2 cellular contexts compared by ENCODE assay signal in the genomic region with DNA sequence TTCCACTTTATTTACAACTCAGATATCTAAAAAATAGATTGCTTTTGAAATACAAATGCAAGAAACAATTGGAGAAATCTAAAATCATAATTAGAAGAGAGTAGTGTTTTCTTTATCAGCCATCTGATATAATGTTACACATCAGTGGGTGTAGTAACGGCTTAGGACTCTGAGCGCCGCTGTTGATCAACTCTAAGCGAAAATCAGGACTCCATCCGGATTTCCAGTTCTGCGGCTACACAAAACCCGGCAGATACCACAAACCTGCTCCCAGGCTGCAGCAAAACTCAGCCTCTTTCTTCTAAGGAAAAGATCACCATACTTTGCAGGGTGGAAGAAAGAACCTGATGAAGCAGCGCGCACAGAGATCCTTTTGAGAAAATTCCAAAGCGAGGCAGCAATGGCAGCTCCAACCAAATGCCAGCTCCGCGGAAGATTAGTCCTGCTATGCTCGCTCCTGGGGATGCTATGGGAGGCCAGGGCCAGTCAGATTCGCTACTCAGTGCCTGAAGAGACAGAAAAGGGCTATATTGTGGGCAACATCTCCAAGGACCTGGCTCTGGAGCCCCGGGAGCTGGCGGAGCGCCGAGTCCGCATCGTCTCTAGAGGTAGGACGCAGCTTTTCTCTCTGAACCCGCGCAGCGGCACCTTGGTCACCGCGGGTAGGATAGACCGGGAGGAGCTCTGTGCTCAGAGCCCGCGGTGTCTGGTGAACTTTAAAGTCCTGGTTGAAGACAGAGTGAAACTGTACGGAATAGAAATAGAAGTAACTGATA.
TF ChIP-seq lines count a peak whose summit lies in the region.

A gene (plus strand): TSS at position 226 of the 776 bp plus-strand sequence. CDS start 175 bp downstream, at position 401.

TF ChIP-seq in IMR-90, 13 proteins besides CTCF, POLR2A, EP300 and RAD21:
- TF ChIP-seq FOS (IDR thresholded peaks at IDR 0.05; ENCODE audit: low read depth, low read length), result no peak

TF ChIP-seq in H1, 55 proteins besides CTCF, POLR2A, EP300 and RAD21:
- TF ChIP-seq KDM4A (IDR thresholded peaks at IDR 0.05; ENCODE audit: low read depth, low read length, severe bottlenecking) (no peak), TBP (IDR thresholded peaks at IDR 0.05; ENCODE audit: low read depth, low read length) (no peak), BRCA1 (IDR thresholded peaks at IDR 0.05; ENCODE audit: low read depth, low read length) (no peak)
- TF ChIP-seq, protein P1, sequence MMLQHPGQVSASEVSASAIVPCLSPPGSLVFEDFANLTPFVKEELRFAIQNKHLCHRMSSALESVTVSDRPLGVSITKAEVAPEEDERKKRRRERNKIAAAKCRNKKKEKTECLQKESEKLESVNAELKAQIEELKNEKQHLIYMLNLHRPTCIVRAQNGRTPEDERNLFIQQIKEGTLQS (IDR thresholded peaks at IDR 0.05; ENCODE audit: insufficient read depth, low read depth, low read length), result no peak
- TF ChIP-seq, protein P2, sequence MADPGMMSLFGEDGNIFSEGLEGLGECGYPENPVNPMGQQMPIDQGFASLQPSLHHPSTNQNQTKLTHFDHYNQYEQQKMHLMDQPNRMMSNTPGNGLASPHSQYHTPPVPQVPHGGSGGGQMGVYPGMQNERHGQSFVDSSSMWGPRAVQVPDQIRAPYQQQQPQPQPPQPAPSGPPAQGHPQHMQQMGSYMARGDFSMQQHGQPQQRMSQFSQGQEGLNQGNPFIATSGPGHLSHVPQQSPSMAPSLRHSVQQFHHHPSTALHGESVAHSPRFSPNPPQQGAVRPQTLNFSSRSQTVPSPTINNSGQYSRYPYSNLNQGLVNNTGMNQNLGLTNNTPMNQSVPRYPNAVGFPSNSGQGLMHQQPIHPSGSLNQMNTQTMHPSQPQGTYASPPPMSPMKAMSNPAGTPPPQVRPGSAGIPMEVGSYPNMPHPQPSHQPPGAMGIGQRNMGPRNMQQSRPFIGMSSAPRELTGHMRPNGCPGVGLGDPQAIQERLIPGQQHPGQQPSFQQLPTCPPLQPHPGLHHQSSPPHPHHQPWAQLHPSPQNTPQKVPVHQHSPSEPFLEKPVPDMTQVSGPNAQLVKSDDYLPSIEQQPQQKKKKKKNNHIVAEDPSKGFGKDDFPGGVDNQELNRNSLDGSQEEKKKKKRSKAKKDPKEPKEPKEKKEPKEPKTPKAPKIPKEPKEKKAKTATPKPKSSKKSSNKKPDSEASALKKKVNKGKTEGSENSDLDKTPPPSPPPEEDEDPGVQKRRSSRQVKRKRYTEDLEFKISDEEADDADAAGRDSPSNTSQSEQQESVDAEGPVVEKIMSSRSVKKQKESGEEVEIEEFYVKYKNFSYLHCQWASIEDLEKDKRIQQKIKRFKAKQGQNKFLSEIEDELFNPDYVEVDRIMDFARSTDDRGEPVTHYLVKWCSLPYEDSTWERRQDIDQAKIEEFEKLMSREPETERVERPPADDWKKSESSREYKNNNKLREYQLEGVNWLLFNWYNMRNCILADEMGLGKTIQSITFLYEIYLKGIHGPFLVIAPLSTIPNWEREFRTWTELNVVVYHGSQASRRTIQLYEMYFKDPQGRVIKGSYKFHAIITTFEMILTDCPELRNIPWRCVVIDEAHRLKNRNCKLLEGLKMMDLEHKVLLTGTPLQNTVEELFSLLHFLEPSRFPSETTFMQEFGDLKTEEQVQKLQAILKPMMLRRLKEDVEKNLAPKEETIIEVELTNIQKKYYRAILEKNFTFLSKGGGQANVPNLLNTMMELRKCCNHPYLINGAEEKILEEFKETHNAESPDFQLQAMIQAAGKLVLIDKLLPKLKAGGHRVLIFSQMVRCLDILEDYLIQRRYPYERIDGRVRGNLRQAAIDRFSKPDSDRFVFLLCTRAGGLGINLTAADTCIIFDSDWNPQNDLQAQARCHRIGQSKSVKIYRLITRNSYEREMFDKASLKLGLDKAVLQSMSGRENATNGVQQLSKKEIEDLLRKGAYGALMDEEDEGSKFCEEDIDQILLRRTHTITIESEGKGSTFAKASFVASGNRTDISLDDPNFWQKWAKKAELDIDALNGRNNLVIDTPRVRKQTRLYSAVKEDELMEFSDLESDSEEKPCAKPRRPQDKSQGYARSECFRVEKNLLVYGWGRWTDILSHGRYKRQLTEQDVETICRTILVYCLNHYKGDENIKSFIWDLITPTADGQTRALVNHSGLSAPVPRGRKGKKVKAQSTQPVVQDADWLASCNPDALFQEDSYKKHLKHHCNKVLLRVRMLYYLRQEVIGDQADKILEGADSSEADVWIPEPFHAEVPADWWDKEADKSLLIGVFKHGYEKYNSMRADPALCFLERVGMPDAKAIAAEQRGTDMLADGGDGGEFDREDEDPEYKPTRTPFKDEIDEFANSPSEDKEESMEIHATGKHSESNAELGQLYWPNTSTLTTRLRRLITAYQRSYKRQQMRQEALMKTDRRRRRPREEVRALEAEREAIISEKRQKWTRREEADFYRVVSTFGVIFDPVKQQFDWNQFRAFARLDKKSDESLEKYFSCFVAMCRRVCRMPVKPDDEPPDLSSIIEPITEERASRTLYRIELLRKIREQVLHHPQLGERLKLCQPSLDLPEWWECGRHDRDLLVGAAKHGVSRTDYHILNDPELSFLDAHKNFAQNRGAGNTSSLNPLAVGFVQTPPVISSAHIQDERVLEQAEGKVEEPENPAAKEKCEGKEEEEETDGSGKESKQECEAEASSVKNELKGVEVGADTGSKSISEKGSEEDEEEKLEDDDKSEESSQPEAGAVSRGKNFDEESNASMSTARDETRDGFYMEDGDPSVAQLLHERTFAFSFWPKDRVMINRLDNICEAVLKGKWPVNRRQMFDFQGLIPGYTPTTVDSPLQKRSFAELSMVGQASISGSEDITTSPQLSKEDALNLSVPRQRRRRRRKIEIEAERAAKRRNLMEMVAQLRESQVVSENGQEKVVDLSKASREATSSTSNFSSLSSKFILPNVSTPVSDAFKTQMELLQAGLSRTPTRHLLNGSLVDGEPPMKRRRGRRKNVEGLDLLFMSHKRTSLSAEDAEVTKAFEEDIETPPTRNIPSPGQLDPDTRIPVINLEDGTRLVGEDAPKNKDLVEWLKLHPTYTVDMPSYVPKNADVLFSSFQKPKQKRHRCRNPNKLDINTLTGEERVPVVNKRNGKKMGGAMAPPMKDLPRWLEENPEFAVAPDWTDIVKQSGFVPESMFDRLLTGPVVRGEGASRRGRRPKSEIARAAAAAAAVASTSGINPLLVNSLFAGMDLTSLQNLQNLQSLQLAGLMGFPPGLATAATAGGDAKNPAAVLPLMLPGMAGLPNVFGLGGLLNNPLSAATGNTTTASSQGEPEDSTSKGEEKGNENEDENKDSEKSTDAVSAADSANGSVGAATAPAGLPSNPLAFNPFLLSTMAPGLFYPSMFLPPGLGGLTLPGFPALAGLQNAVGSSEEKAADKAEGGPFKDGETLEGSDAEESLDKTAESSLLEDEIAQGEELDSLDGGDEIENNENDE (IDR thresholded peaks at IDR 0.05; ENCODE audit: insufficient replicate concordance, low read length), result no peak
